In genomic region chr14:92460916-92461579, GRCh38 we compare ENCODE assay signal across 1 cellular context.
A peak's percentile ranks its signal among the peaks of the same experiment; 100 is the strongest.
TF ChIP-seq lines count a peak whose summit lies in the region.

No MANE protein-coding gene starts in this region.

TF ChIP-seq in GM12878, 131 proteins besides CTCF, POLR2A, EP300 and RAD21 (continued from another document):
- TF ChIP-seq PRDM15 (CRISPR knock-in tag; IDR thresholded peaks at IDR 0.05) (no peak), EED (IDR thresholded peaks at IDR 0.05; ENCODE audit: low read depth) (0 out of 2 replicates have a peak, but pooled peaks have one; percentile 16), CBFB (IDR thresholded peaks at IDR 0.05; ENCODE audit: low read depth) (no peak), RUNX3 (IDR thresholded peaks at IDR 0.05; ENCODE audit: low read length) (peak; percentile 20; the same call in 1 of the 2 replicates), KLF5 (IDR thresholded peaks at IDR 0.05; ENCODE audit: partially characterized antibody) (no peak), NFYA (IDR thresholded peaks at IDR 0.05; ENCODE audit: borderline replicate concordance, low read depth, low read length) (no peak), HSF1 (IDR thresholded peaks at IDR 0.05; ENCODE audit: low read depth, low read length) (no peak), SP1 (IDR thresholded peaks at IDR 0.05; ENCODE audit: low read depth, low read length) (no peak), SKIL (IDR thresholded peaks at IDR 0.05; ENCODE audit: low read depth, poor library complexity, severe bottlenecking) (no peak), SIN3A (IDR thresholded peaks at IDR 0.05; ENCODE audit: low read depth, low read length) (no peak), LARP7 (IDR thresholded peaks at IDR 0.05) (no peak), ZNF687 (IDR thresholded peaks at IDR 0.05) (peak; percentile 35; the same call in 1 of the 2 replicates), BHLHE40 (IDR thresholded peaks at IDR 0.05; ENCODE audit: borderline replicate concordance in 1 of 2, low read depth in 2 of 2, low read length in 1 of 2) (0 out of 4 replicates have a peak, but pooled peaks of 1 of the 2 experiments have one; percentile 26), TAF1 (IDR thresholded peaks at IDR 0.05; ENCODE audit: borderline replicate concordance, low read depth, low read length) (no peak), SREBF2 (IDR thresholded peaks at IDR 0.05; ENCODE audit: low read length) (no peak), NRF1 (conservative IDR thresholded peaks at IDR 0.05; ENCODE audit: low read depth, low read length) (no peak), MTA2 (IDR thresholded peaks at IDR 0.05; ENCODE audit: low read depth) (0 out of 2 replicates have a peak, but pooled peaks have one; percentile 6), ATF7 (IDR thresholded peaks at IDR 0.05; ENCODE audit: low read depth) (0 out of 2 replicates have a peak, but pooled peaks have one; percentile 24), MXI1 (IDR thresholded peaks at IDR 0.05; ENCODE audit: low read depth, low read length) (no peak)
- TF ChIP-seq, protein P1, sequence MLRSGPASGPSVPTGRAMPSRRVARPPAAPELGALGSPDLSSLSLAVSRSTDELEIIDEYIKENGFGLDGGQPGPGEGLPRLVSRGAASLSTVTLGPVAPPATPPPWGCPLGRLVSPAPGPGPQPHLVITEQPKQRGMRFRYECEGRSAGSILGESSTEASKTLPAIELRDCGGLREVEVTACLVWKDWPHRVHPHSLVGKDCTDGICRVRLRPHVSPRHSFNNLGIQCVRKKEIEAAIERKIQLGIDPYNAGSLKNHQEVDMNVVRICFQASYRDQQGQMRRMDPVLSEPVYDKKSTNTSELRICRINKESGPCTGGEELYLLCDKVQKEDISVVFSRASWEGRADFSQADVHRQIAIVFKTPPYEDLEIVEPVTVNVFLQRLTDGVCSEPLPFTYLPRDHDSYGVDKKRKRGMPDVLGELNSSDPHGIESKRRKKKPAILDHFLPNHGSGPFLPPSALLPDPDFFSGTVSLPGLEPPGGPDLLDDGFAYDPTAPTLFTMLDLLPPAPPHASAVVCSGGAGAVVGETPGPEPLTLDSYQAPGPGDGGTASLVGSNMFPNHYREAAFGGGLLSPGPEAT (IDR thresholded peaks at IDR 0.05; ENCODE audit: low read depth): 0 out of 2 replicates have a peak, but pooled peaks have one; percentile 55
